Comparison of ENCODE assay signal across 8 cellular contexts in the genomic region with DNA sequence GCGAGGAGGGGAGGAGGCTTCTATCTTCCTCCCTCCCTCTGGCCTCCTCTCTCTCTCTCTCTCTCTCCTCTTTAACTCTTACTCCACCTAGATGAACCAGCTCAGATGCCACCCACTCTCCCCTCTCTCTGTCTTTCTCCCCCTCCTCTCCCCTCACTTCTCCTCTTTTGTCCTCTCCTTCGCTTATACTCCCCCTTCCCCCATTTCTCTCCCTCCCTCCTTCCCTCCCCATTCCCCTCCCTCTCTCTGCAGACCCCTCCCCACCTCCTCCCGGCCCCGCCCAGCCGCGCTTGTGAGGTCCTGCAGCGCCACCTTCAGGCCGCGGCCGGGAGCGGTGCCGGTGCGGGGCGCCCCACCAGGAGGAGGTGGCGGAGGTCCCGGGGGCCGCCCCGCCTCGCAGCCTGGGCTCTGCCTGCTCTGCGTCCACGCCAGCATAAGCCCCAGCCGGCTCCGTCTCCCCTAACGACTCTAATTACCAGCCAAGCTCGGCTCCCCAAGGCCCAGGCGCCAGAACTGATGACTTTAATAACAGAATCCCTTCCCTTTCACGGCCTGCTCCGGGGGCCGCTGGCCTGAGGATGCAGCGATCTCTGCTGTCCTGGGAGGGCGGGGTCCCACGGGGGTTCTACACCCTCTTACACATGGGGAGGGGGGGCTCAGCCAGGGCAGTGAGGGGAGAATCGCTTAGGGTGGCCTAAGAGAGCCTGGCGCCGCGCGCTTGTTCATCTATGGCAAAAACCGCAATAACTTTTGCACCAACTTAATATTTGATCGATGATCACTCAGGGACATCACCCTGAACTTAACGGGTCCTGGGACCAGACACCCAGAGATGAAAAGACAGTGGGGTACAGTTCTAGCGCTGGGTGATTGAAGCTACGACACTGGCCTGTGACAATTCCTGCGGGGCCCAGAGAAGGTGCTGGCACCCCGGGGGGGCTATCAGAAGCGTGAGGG.
DNase-seq lines count a peak whose midpoint lies in the region; ATAC-seq, FAIRE-seq and TF ChIP-seq lines count a peak whose summit lies in the region.

No MANE protein-coding gene starts in this region.

- peaks cover 3% of the 10 kb centered on the region for H3K9me3 Mint-ChIP-seq in activated CD4-positive, alpha-beta memory T cell treated with anti-CD3 and anti-CD28 coated beads for 36 hours

- peaks cover 16 to 31% of the 10 kb centered on the region in 2 experiments for H3K4me1 ChIP-seq in HCT116 (ENCODE audit: control insufficient read depth in 1 of 2, insufficient read depth in 2 of 2, low read length in 2 of 2)

- CTCF ChIA-PET in HCT116 (lab: Charles Lee) = interaction anchor here (0.6 to 1.7 kb wide), 13 partner anchors 10 to 670 kb away, joined by 3 to 8 read pairs (median 4); no protein-coding TSS in a partner anchor
- CTCF ChIA-PET in activated CD4-positive, alpha-beta memory T cell treated with anti-CD3 and anti-CD28 coated beads for 36 hours (lab: Charles Lee) = interaction anchor here (0.6 to 1.0 kb wide), 7 partner anchors 14 to 296 kb away, joined by 3 to 4 read pairs (median 3); no protein-coding TSS in a partner anchor

- H3K4me1 Mint-ChIP-seq in activated CD4-positive, alpha-beta memory T cell treated with anti-CD3 and anti-CD28 coated beads for 36 hours (ENCODE audit: low read depth) = peaks cover 2% of the 10 kb centered on the region

- H3K27ac Mint-ChIP-seq in activated CD4-positive, alpha-beta memory T cell treated with anti-CD3 and anti-CD28 coated beads for 36 hours = no peak overlapping the region

- TF ChIP-seq RAD21 in HCT116 (IDR thresholded peaks at IDR 0.05; ENCODE audit: low read depth) = peak; percentile 83

- no TSS peak for BruUV-seq in HCT116 (replicated peaks; lab: Mats Ljungman, UMichigan)

- H2AFZ ChIP-seq in HCT116 (ENCODE audit: low read depth, low read length, poor library complexity, severe bottlenecking) = no peak overlapping the region

- TF ChIP-seq CTCF in AG10803 (conservative IDR thresholded peaks at IDR 0.05; ENCODE audit: low read length) (no peak; the same call in none of the 2 replicates), HCT116 (IDR thresholded peaks at IDR 0.05 in 2 of 3, conservative IDR thresholded peaks at IDR 0.05 in 1 of 3; ENCODE audit: borderline replicate concordance in 1 of 3, insufficient read depth in 1 of 3, low read depth in 2 of 3, low read length in 2 of 3) (peak; percentile 81 to 89 (median 86))

- no peak for TF ChIP-seq POLR2A in HCT116 (IDR thresholded peaks at IDR 0.05; ENCODE audit: borderline replicate concordance, extremely low read depth, insufficient read depth, insufficient read length)

- H3K4me2 ChIP-seq in HCT116 (ENCODE audit: low read length) = peak overlapping the region; percentile 40; the same call in 1 of the 2 replicates

- H3K4me3 Mint-ChIP-seq in activated CD4-positive, alpha-beta memory T cell treated with anti-CD3 and anti-CD28 coated beads for 36 hours = no peak overlapping the region

- no peak overlapping the region for H3K27ac ChIP-seq in HCT116 (ENCODE audit: low read depth, low read length)

- POLR2A ChIA-PET in HCT116 (lab: Charles Lee) = no interaction called here
- POLR2A ChIA-PET in activated CD4-positive, alpha-beta memory T cell treated with anti-CD3 and anti-CD28 coated beads for 36 hours (lab: Charles Lee) = no interaction called here

- H3K9me2 ChIP-seq in HCT116 (ENCODE audit: insufficient read depth) = no peaks in the 10 kb centered on the region

- DNase-seq in AG10803 (ENCODE audit: low read depth) (peak; percentile 33), HCT116 (ENCODE audit: low read depth, low spot score) (no peak), frontal cortex (ENCODE audit: low spot score in 2 of 2) (peak; percentile 41 to 58), posterior cingulate gyrus (peak; percentile 33 to 93 (median 58)), HTR-8/SVneo (ENCODE audit: insufficient read length, low spot score) (no peak), NCI-H446 treated with DMSO at 0.1 percent for 48 hours (lab: John Stamatoyannopoulos, UW) (no peak)
- DNase-seq in activated CD4-positive, alpha-beta memory T cell treated with anti-CD3 and anti-CD28 coated beads for 36 hours = peak; percentile 41

- peaks cover 0 to 5% of the 10 kb centered on the region in 2 experiments; a peak in 1 of 4 replicates for H3K9me3 ChIP-seq in HCT116 (ENCODE audit: control insufficient read depth in 1 of 2, insufficient read depth in 1 of 2, low read depth in 1 of 2, low read length in 2 of 2)

- no peaks in the 10 kb centered on the region for H3K36me3 Mint-ChIP-seq in activated CD4-positive, alpha-beta memory T cell treated with anti-CD3 and anti-CD28 coated beads for 36 hours

- no peaks in the 10 kb centered on the region for H3K36me3 ChIP-seq in HCT116 (ENCODE audit: control insufficient read depth in 1 of 2, insufficient read depth in 2 of 2, low read length in 2 of 2)

- no peaks in the 10 kb centered on the region for H3K27me3 ChIP-seq in HCT116 (ENCODE audit: insufficient read depth, low read length)

- no peak overlapping the region for H3K9ac ChIP-seq in HCT116 (ENCODE audit: low read length)

- ATAC-seq in HCT116 = peak; percentile 76
- no peak for ATAC-seq in HG03135 (IDR thresholded peaks at IDR 0.05; ENCODE audit: unreplicated experiment)

- H3K4me3 ChIP-seq in AG10803 (ENCODE audit: low read length) = peak overlapping the region; percentile 31; the same call in 1 of the 2 replicates
- H3K4me3 ChIP-seq in HCT116 (replicated peaks in 1 of 2; ENCODE audit: low read depth in 1 of 2, low read length in 2 of 2) = no peak overlapping the region

- peaks cover 37% of the 10 kb centered on the region for H3K27me3 Mint-ChIP-seq in activated CD4-positive, alpha-beta memory T cell treated with anti-CD3 and anti-CD28 coated beads for 36 hours

- RAD21 ChIA-PET in HCT116 (lab: Charles Lee; ENCODE audit: low non-redundant PET in 1 of 2, low total read pairs in 2 of 2, uncharacterized antibody in 2 of 2, unreplicated experiment in 2 of 2) = interaction anchor here (0.6 to 1.6 kb wide), 3 partner anchors 45 to 293 kb away, joined by 3 to 4 read pairs (median 3); no protein-coding TSS in a partner anchor

- H3K79me2 ChIP-seq in HCT116 (ENCODE audit: insufficient read depth, low read length) = no peaks in the 10 kb centered on the region

- FAIRE-seq in frontal cortex (lab: Jason Lieb, UNC) = no peak
- FAIRE-seq in HTR-8/SVneo (lab: Jason Lieb, UNC) = no peak

- H4K20me1 ChIP-seq in HCT116 (ENCODE audit: insufficient read depth) = no peaks in the 10 kb centered on the region

- intact Hi-C loops in HCT116 (cut with micrococcal nuclease) = loop anchor here (1.0 to 10.0 kb wide), 4 partner anchors 211 to 621 kb away; no protein-coding TSS in a partner anchor
- intact Hi-C loops in activated CD4-positive, alpha-beta memory T cell treated with anti-CD3 and anti-CD28 coated beads for 36 hours (cut with micrococcal nuclease) = loop anchor here (10.0 kb wide), 1 partner anchor 291 kb away; no protein-coding TSS in a partner anchor
- intact Hi-C loops in posterior cingulate gyrus (cut with DNase I) = loop anchor here (5.0 to 10.0 kb wide), 2 partner anchors 171 to 849 kb away; partner anchors contain the start of gene PTPRU

TF ChIP-seq in HCT116, 20 proteins besides CTCF, POLR2A, EP300 and RAD21 (continues in another document):
- TF ChIP-seq CBX3 (IDR thresholded peaks at IDR 0.05; ENCODE audit: low read depth) (no peak), CEBPB (IDR thresholded peaks at IDR 0.05; ENCODE audit: low read depth) (no peak), SRF (IDR thresholded peaks at IDR 0.05; ENCODE audit: low read depth) (no peak), YY1 (IDR thresholded peaks at IDR 0.05; ENCODE audit: extremely low read depth, insufficient replicate concordance, low read depth, low read length) (no peak), FOSL1 (IDR thresholded peaks at IDR 0.05; ENCODE audit: low read depth) (no peak), EZH2 (IDR thresholded peaks at IDR 0.05) (no peak), SIN3A (IDR thresholded peaks at IDR 0.05; ENCODE audit: low read depth) (no peak), EGR1 (IDR thresholded peaks at IDR 0.05; ENCODE audit: low read depth) (no peak), EZH2phosphoT487 (IDR thresholded peaks at IDR 0.05; ENCODE audit: borderline replicate concordance) (no peak), JUND (IDR thresholded peaks at IDR 0.05) (no peak), SP1 (IDR thresholded peaks at IDR 0.05; ENCODE audit: low read depth) (no peak)
- TF ChIP-seq, protein P1, sequence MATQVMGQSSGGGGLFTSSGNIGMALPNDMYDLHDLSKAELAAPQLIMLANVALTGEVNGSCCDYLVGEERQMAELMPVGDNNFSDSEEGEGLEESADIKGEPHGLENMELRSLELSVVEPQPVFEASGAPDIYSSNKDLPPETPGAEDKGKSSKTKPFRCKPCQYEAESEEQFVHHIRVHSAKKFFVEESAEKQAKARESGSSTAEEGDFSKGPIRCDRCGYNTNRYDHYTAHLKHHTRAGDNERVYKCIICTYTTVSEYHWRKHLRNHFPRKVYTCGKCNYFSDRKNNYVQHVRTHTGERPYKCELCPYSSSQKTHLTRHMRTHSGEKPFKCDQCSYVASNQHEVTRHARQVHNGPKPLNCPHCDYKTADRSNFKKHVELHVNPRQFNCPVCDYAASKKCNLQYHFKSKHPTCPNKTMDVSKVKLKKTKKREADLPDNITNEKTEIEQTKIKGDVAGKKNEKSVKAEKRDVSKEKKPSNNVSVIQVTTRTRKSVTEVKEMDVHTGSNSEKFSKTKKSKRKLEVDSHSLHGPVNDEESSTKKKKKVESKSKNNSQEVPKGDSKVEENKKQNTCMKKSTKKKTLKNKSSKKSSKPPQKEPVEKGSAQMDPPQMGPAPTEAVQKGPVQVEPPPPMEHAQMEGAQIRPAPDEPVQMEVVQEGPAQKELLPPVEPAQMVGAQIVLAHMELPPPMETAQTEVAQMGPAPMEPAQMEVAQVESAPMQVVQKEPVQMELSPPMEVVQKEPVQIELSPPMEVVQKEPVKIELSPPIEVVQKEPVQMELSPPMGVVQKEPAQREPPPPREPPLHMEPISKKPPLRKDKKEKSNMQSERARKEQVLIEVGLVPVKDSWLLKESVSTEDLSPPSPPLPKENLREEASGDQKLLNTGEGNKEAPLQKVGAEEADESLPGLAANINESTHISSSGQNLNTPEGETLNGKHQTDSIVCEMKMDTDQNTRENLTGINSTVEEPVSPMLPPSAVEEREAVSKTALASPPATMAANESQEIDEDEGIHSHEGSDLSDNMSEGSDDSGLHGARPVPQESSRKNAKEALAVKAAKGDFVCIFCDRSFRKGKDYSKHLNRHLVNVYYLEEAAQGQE (IDR thresholded peaks at IDR 0.05; ENCODE audit: low read depth) = no peak
- TF ChIP-seq, protein P2, sequence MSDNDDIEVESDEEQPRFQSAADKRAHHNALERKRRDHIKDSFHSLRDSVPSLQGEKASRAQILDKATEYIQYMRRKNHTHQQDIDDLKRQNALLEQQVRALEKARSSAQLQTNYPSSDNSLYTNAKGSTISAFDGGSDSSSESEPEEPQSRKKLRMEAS (IDR thresholded peaks at IDR 0.05) = no peak
- TF ChIP-seq, protein P3, sequence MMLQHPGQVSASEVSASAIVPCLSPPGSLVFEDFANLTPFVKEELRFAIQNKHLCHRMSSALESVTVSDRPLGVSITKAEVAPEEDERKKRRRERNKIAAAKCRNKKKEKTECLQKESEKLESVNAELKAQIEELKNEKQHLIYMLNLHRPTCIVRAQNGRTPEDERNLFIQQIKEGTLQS (IDR thresholded peaks at IDR 0.05) = no peak

Comparison
In these comparisons a context has a peak if more than half of its experiments do, and no peak if none do; other contexts are left out.
1. DNase-seq: peak in AG10803 (single experiment), activated CD4-positive, alpha-beta memory T cell treated with anti-CD3 and anti-CD28 coated beads for 36 hours (single experiment), frontal cortex (2 of 2) and posterior cingulate gyrus (10 of 10); none in HCT116 (single experiment), HTR-8/SVneo (single experiment) and NCI-H446 treated with DMSO at 0.1 percent for 48 hours (single experiment).